14 cellular contexts compared by ENCODE assay signal in genomic region chr3:31541102-31541501, GRCh38. TPM values are rescaled to one million over a fixed set of nuclear protein-coding genes. Genes with fewer than 3 reads are reported as not detected.
DNase-seq lines count a peak whose midpoint lies in the region; ATAC-seq and TF ChIP-seq lines count a peak whose summit lies in the region.
"Had no signal": no experiment of that assay in that cellular context is flagged by ENCODE, and none has a peak within 500 bp of the region (broad histone marks: within the 10 kb centered on the region; RNA-seq: fewer than 3 reads in every experiment).

No MANE protein-coding gene starts in this region.

- H3K27me3 ChIP-seq in DND-41 (ENCODE audit: insufficient read depth, low read length, poor library complexity), result no peaks in the 10 kb centered on the region
- H3K27me3 ChIP-seq in foreskin keratinocyte, result no peaks in the 10 kb centered on the region
- H3K27me3 ChIP-seq: brain microvascular endothelial cell had no signal

- no peaks in the 10 kb centered on the region for H3K9me3 ChIP-seq in DND-41 (ENCODE audit: insufficient read depth, low read length, severe bottlenecking)

- H2AFZ ChIP-seq in DND-41 (ENCODE audit: low read depth, low read length), result no peak overlapping the region

- H3K27ac Mint-ChIP-seq in T-helper 2 cell treated with Interferon-gamma antibody and Interleukin-4, amounts not matched to agents 5 μg/mL and 100 μg/mL, for 36 hours, result no peak overlapping the region
- H3K27ac Mint-ChIP-seq: WTC11 had no signal

- no peak for ATAC-seq in DND-41 (ENCODE audit: insufficient read depth, low read depth)
- ATAC-seq in foreskin keratinocyte, result peak; percentile 54
- ATAC-seq in HG02852 (IDR thresholded peaks at IDR 0.05; ENCODE audit: unreplicated experiment), result no peak
- ATAC-seq in GM19455 (IDR thresholded peaks at IDR 0.05; ENCODE audit: unreplicated experiment), result no peak
- ATAC-seq in HG03039 (IDR thresholded peaks at IDR 0.05; ENCODE audit: unreplicated experiment), result no peak
- ATAC-seq: left ventricle myocardium superior, WTC11 had no signal

- H3K4me1 Mint-ChIP-seq in T-helper 2 cell treated with Interferon-gamma antibody and Interleukin-4, amounts not matched to agents 5 μg/mL and 100 μg/mL, for 36 hours (ENCODE audit: low read depth), result peaks cover 74% of the 10 kb centered on the region

- H3K36me3 Mint-ChIP-seq in T-helper 2 cell treated with Interferon-gamma antibody and Interleukin-4, amounts not matched to agents 5 μg/mL and 100 μg/mL, for 36 hours (ENCODE audit: low read depth), result peaks cover 49% of the 10 kb centered on the region
- H3K36me3 Mint-ChIP-seq: WTC11 had no signal

- peak overlapping the region; percentile 30; the same call in 1 of the 2 replicates for H3K4me2 ChIP-seq in DND-41 (ENCODE audit: insufficient read depth, low read length)

- peak overlapping the region; percentile 10 for H3K4me3 Mint-ChIP-seq in T-helper 2 cell treated with Interferon-gamma antibody and Interleukin-4, amounts not matched to agents 5 μg/mL and 100 μg/mL, for 36 hours
- H3K4me3 Mint-ChIP-seq: H9, WTC11 had no signal

- H3K36me3 ChIP-seq in DND-41 (ENCODE audit: insufficient read depth, low read length), result peaks cover 41% of the 10 kb centered on the region
- H3K36me3 ChIP-seq: brain microvascular endothelial cell had no signal

- no peaks in the 10 kb centered on the region for H3K27me3 Mint-ChIP-seq in T-helper 2 cell treated with Interferon-gamma antibody and Interleukin-4, amounts not matched to agents 5 μg/mL and 100 μg/mL, for 36 hours (ENCODE audit: low read depth)

- no peak for TF ChIP-seq CTCF in DND-41 (IDR thresholded peaks at IDR 0.05; ENCODE audit: borderline replicate concordance, extremely low read depth, low read length, poor library complexity, severe bottlenecking)
- no peak for TF ChIP-seq CTCF in foreskin keratinocyte (conservative IDR thresholded peaks at IDR 0.05)

- no peak overlapping the region for H3K4me3 ChIP-seq in DND-41 (ENCODE audit: low read depth in 1 of 2, low read length in 2 of 2)

- no peak overlapping the region for H3K9ac ChIP-seq in DND-41 (ENCODE audit: low read depth, low read length)

- H3K4me1 ChIP-seq in DND-41 (ENCODE audit: insufficient read depth, low read length) (peaks cover 83% of the 10 kb centered on the region), foreskin keratinocyte (peaks cover 56% of the 10 kb centered on the region)

- peaks cover 86% of the 10 kb centered on the region for H4K20me1 ChIP-seq in DND-41 (ENCODE audit: insufficient read depth, low read length)

- DNase-seq in CD1c-positive myeloid dendritic cell (ENCODE audit: extremely low spot score) (peak; percentile 37), DND-41 (no peak), foreskin keratinocyte (no peak), NCI-H2171 treated with DMSO at 0.1 percent for 48 hours (lab: John Stamatoyannopoulos, UW) (no peak)
- DNase-seq in T-helper 2 cell treated with Interferon-gamma antibody and Interleukin-4, amounts not matched to agents 5 μg/mL and 100 μg/mL, for 36 hours (ENCODE audit: low spot score), result no peak
- DNase-seq: brain microvascular endothelial cell, DMS79 treated with DMSO at 0.1 percent for 48 hours, H9, left ventricle myocardium superior, NCI-H1417 treated with DMSO at 0.1 percent for 48 hours had no signal

- peaks cover 100% of the 10 kb centered on the region for H3K79me2 ChIP-seq in DND-41 (ENCODE audit: insufficient read depth, low read length)

- H3K27ac ChIP-seq in DND-41 (ENCODE audit: low read length) (no peak overlapping the region), foreskin keratinocyte (no peak overlapping the region)
- H3K27ac ChIP-seq: brain microvascular endothelial cell had no signal

- H3K9me3 Mint-ChIP-seq in T-helper 2 cell treated with Interferon-gamma antibody and Interleukin-4, amounts not matched to agents 5 μg/mL and 100 μg/mL, for 36 hours, result no peaks in the 10 kb centered on the region
- H3K9me3 Mint-ChIP-seq: H9, WTC11 had no signal

RNA-seq across cellular contexts. Expression of gene STT3B, which starts 8.4 kb away (rescaled TPM):
- total RNA-seq in foreskin keratinocyte, result 120 and 128 TPM in 2 replicates
- 36.0 and 42.4 TPM in 2 replicates for polyA plus RNA-seq in foreskin keratinocyte
